In the genomic region with DNA sequence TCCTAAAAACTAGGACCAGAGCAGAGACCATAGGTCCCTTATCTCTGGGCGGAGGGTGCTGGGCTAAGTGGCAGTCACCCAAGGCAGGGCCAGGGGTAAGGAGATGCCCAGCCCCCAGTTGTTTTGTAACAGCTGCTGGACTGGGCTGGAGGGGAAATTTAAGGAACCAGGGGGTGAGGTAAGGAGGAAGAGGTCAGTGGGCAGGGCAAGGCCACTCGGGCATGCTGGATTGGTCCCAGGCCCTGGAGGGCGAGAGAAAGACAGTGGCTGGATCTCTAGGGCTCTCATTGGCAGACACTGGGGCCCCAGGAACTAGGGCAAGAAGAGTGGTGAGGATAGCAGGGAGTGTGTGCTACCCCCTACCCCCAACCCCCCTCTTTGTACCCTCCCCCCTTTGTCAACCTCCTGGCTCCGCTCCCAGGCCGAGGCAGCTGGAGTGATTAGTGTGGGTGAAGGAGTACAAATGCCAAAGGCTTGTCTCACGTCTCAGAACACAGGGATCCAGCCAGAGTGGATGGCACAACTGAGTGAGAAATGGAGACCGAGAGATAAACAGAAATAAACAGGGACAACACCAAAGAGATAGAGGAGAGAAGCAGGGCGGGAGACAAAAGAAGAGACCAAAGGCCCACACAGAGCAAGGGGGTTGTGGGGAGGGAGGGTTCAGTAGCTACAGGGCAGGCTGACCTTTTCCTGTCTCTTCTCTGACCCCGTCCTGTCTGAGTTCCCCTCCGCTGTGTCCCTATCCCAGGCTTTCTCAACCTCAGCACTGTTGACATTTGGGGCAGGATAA, we compare ENCODE assay signal across 8 cellular contexts. TPM values are rescaled to one million over a fixed set of nuclear protein-coding genes. Genes with fewer than 3 reads are reported as not detected.
DNase-seq lines count a peak whose midpoint lies in the region; ATAC-seq, FAIRE-seq and TF ChIP-seq lines count a peak whose summit lies in the region.

No MANE protein-coding gene starts in this region.

- BruUV-seq in MCF 10A (replicated peaks; lab: Mats Ljungman, UMichigan) = no TSS peak
- BruUV-seq in HepG2 (replicated peaks; lab: Mats Ljungman, UMichigan) = no TSS peak

- H3K27ac Mint-ChIP-seq in MCF 10A (ENCODE audit: low read depth, unreplicated experiment) = peak overlapping the region; percentile 97

- TF ChIP-seq EP300 in HepG2 (IDR thresholded peaks at IDR 0.05; ENCODE audit: low read depth in 2 of 2, low read length in 2 of 2) (no peak), HepG2 (CRISPR knock-in tag; IDR thresholded peaks at IDR 0.05; ENCODE audit: borderline replicate concordance) (no peak)

- no peak for TF ChIP-seq RAD21 in HepG2 (CRISPR knock-in tag; IDR thresholded peaks at IDR 0.05)

- TF ChIP-seq CTCF in MCF 10A (IDR thresholded peaks at IDR 0.05; ENCODE audit: unreplicated experiment) (no peak), HepG2 (CRISPR knock-in tag; IDR thresholded peaks at IDR 0.05) (no peak)

- no peaks in the 10 kb centered on the region for H4K20me1 ChIP-seq in HepG2 (ENCODE audit: insufficient read depth, low read length)

- FAIRE-seq in HepG2 (lab: Jason Lieb, UNC) = peak; percentile 15

- no peaks in the 10 kb centered on the region for H3K27me3 Mint-ChIP-seq in MCF 10A (ENCODE audit: insufficient read depth, unreplicated experiment)

- peak overlapping the region; percentile 92 for H2AFZ ChIP-seq in HepG2 (ENCODE audit: low read length)

- H3K9me3 ChIP-seq in HepG2 (ENCODE audit: low read length) = no peaks in the 10 kb centered on the region

- peak overlapping the region; percentile 81 for H3K4me2 ChIP-seq in HepG2 (ENCODE audit: low read depth, low read length)

- peak overlapping the region; percentile 52 for H3K4me3 Mint-ChIP-seq in MCF 10A (ENCODE audit: unreplicated experiment)

- H3K27ac ChIP-seq in HepG2 (ENCODE audit: extremely low read length, insufficient read depth, low read length) (no peak overlapping the region), temporal lobe (ENCODE audit: low read depth, low read length) (peak overlapping the region; percentile 88)

- in situ Hi-C loops in HepG2 (cut with HindIII; ENCODE audit: extremely low pct_ligation_motif_present, low pct_unique_long_range_greater_than_20kb) = no loop called here

- no peaks in the 10 kb centered on the region for H3K36me3 Mint-ChIP-seq in MCF 10A (ENCODE audit: insufficient read depth, unreplicated experiment)

- no peaks in the 10 kb centered on the region for H3K36me3 ChIP-seq in HepG2 (replicated peaks in 1 of 2; ENCODE audit: control insufficient read depth in 1 of 2, insufficient read depth in 2 of 2, low read length in 2 of 2)

- no peaks in the 10 kb centered on the region for H3K27me3 ChIP-seq in HepG2 (ENCODE audit: control insufficient read depth in 1 of 2, insufficient read depth in 2 of 2, low read length in 2 of 2)

- H3K4me3 ChIP-seq in HepG2 (replicated peaks in 1 of 3; ENCODE audit: insufficient read depth in 1 of 3, low read depth in 2 of 3, low read length in 3 of 3) = peak overlapping the region; percentile 33 to 63 (median 41)

- intact Hi-C loops in MCF 10A (cut with micrococcal nuclease) = no loop called here
- intact Hi-C loops in HepG2 (cut with micrococcal nuclease; ENCODE audit: unreplicated experiment) = no loop called here

- no peaks in the 10 kb centered on the region for H3K79me2 ChIP-seq in HepG2 (ENCODE audit: insufficient read depth, low read length)

- H3K4me1 Mint-ChIP-seq in MCF 10A (ENCODE audit: insufficient read depth, unreplicated experiment) = peaks cover 30% of the 10 kb centered on the region

- peak overlapping the region; percentile 37; the same call in 1 of the 2 replicates for H3K9ac ChIP-seq in HepG2 (ENCODE audit: insufficient read depth, low read depth, low read length)

- POLR2A ChIA-PET in MCF 10A (lab: Yijun Ruan, JAX) = interaction anchor here (0.6 to 2.9 kb wide), 3 partner anchors 21 to 54 kb away, joined by 4 to 14 read pairs (median 4); partner anchors contain the start of gene THRAP3
- POLR2A ChIA-PET in HepG2 (lab: Yijun Ruan, JAX) = interaction anchor here (1.1 kb wide), 1 partner anchor 47 kb away, joined by 4 read pairs; no protein-coding TSS in a partner anchor

- 1% methylated on average over 9 of the region's 10 CpGs for WGBS in HepG2 (ENCODE audit: low lambda C conversion rate)

- H3K9me3 Mint-ChIP-seq in MCF 10A (ENCODE audit: unreplicated experiment) = no peaks in the 10 kb centered on the region

- peaks cover 47% of the 10 kb centered on the region for H3K4me1 ChIP-seq in HepG2 (ENCODE audit: insufficient read depth, low read length)

- no peak for TF ChIP-seq POLR2A in HepG2 (IDR thresholded peaks at IDR 0.05; ENCODE audit: insufficient read depth in 1 of 2, low read depth in 2 of 2, low read length in 2 of 2)

- CTCF ChIA-PET in MCF 10A (lab: Yijun Ruan, JAX) = interaction anchor here (1.0 to 1.7 kb wide), 4 partner anchors 13 to 165 kb away, joined by 3 to 5 read pairs (median 4); no protein-coding TSS in a partner anchor
- CTCF ChIA-PET in HepG2 (lab: Yijun Ruan, JAX; ENCODE audit: low intra/inter-chr PET ratio, low total read pairs) = no interaction called here

- ATAC-seq in HepG2 (peak; percentile 75), GM21825 (IDR thresholded peaks at IDR 0.05; ENCODE audit: unreplicated experiment) (no peak)

- DNase-seq in NCI-H1105 (lab: John Stamatoyannopoulos, UW) (peak; percentile 56), MCF 10A (ENCODE audit: unreplicated experiment) (peak; percentile 75), HepG2 (ENCODE audit: low spot score) (no peak), NCI-H1436 treated with DMSO at 0.1 percent for 48 hours (lab: John Stamatoyannopoulos, UW) (no peak)
- no peak for DNase-seq in activated CD4-positive, alpha-beta T cell treated with anti-CD3 and anti-CD28 coated beads for 1 hour
- DNase-seq in activated naive CD4-positive, alpha-beta T cell treated with anti-CD3 and anti-CD28 coated beads, Interleukin-2, amount 50 U/mL, for 16 hours = no peak

RNA-seq across cellular contexts. Expression of gene THRAP3, which starts 20.5 kb away (rescaled TPM):
- total RNA-seq in MCF 10A (2022) = 92.2 and 116 TPM in 2 replicates
- total RNA-seq in HepG2 (2016; rRNA removed; fragmentation: Illumina TruSeq; extraction: Trizol) = 92.6 and 127 TPM in 2 replicates
- total RNA-seq in HepG2 (2016; cell fraction: cytosol; rRNA removed; fragmentation: Illumina TruSeq; extraction: Trizol; ENCODE audit: low read depth) = 4.4 and 4.8 TPM in 2 replicates
- 91.8 and 120 TPM in 2 replicates for total RNA-seq in HepG2 (2016; cell fraction: insoluble cytoplasmic fraction; rRNA removed; fragmentation: Illumina TruSeq; extraction: Trizol)
- total RNA-seq in HepG2 (2016; cell fraction: membrane; rRNA removed; fragmentation: Illumina TruSeq; extraction: Trizol) = 17.0 and 19.1 TPM in 2 replicates
- 65.3 and 66.9 TPM in 2 replicates for total RNA-seq in HepG2 (2016; cell fraction: nucleus; rRNA removed; fragmentation: Illumina TruSeq; extraction: Trizol)
- 45.0 and 48.3 TPM in 2 replicates for polyA plus RNA-seq in HepG2 (2011; rRNA removed)
- polyA plus RNA-seq in HepG2 (2011; cell fraction: cytosol; rRNA removed) = 24.6 and 36.8 TPM in 2 replicates
- polyA plus RNA-seq in HepG2 (2011; cell fraction: nucleus; rRNA removed) = 24.7 and 31.6 TPM in 2 replicates
- polyA plus RNA-seq in HepG2 (2012) = 42.6 and 51.5 TPM in 2 replicates
- 2.2 and 2.7 TPM in 2 replicates for polyA plus RNA-seq in HepG2 (2016; cell fraction: cytosol; fragmentation: Illumina TruSeq; extraction: Trizol; ENCODE audit: low read depth)
- 84.9 and 85.0 TPM in 2 replicates for polyA plus RNA-seq in HepG2 (2016; cell fraction: insoluble cytoplasmic fraction; fragmentation: Illumina TruSeq; extraction: Trizol; ENCODE audit: low read depth)
- polyA plus RNA-seq in HepG2 (2016; cell fraction: membrane; fragmentation: Illumina TruSeq; extraction: Trizol; ENCODE audit: low read depth) = 6.4 and 7.9 TPM in 2 replicates
- 72.6 and 82.4 TPM in 2 replicates for polyA plus RNA-seq in HepG2 (2016; cell fraction: nucleus; fragmentation: Illumina TruSeq; extraction: Trizol; ENCODE audit: insufficient read depth, low read depth)
- 52.7 and 91.8 TPM in 2 replicates for polyA minus RNA-seq in HepG2 (2011; rRNA and poly(A)+ RNA removed; ENCODE audit: low replicate concordance)
- 53.5 and 56.4 TPM in 2 replicates for polyA minus RNA-seq in HepG2 (2011; cell fraction: cytosol; rRNA and poly(A)+ RNA removed)
- polyA minus RNA-seq in HepG2 (2011; cell fraction: nucleus; rRNA and poly(A)+ RNA removed) = 36.8 and 66.3 TPM in 2 replicates
- 69.8 TPM for total RNA-seq in temporal lobe

RNA-seq across cellular contexts. Expression of gene MAP7D1, which starts 47.8 kb away (rescaled TPM):
- total RNA-seq in MCF 10A (2022) (131 and 170 TPM in 2 replicates), HepG2 (2016; rRNA removed; fragmentation: Illumina TruSeq; extraction: Trizol) (5.5 and 7.2 TPM in 2 replicates), temporal lobe (52.9 TPM)
- 2.9 and 3.9 TPM in 2 replicates for total RNA-seq in HepG2 (2016; cell fraction: cytosol; rRNA removed; fragmentation: Illumina TruSeq; extraction: Trizol; ENCODE audit: low read depth)
- 6.3 and 7.8 TPM in 2 replicates for total RNA-seq in HepG2 (2016; cell fraction: insoluble cytoplasmic fraction; rRNA removed; fragmentation: Illumina TruSeq; extraction: Trizol)
- 4.2 TPM in 2 replicates for total RNA-seq in HepG2 (2016; cell fraction: membrane; rRNA removed; fragmentation: Illumina TruSeq; extraction: Trizol)
- total RNA-seq in HepG2 (2016; cell fraction: nucleus; rRNA removed; fragmentation: Illumina TruSeq; extraction: Trizol) = 6.1 and 7.9 TPM in 2 replicates
- polyA plus RNA-seq in HepG2 (2011; rRNA removed) = 5.6 and 6.8 TPM in 2 replicates
- 4.7 and 5.2 TPM in 2 replicates for polyA plus RNA-seq in HepG2 (2011; cell fraction: cytosol; rRNA removed)
- polyA plus RNA-seq in HepG2 (2011; cell fraction: nucleus; rRNA removed) = 14.7 and 14.9 TPM in 2 replicates
- polyA plus RNA-seq in HepG2 (2012) = 7.7 and 14.1 TPM in 2 replicates
- polyA plus RNA-seq in HepG2 (2016; cell fraction: cytosol; fragmentation: Illumina TruSeq; extraction: Trizol; ENCODE audit: low read depth) = 1.7 and 2.4 TPM in 2 replicates
- polyA plus RNA-seq in HepG2 (2016; cell fraction: insoluble cytoplasmic fraction; fragmentation: Illumina TruSeq; extraction: Trizol; ENCODE audit: low read depth) = 14.2 and 15.7 TPM in 2 replicates
- 4.5 and 4.6 TPM in 2 replicates for polyA plus RNA-seq in HepG2 (2016; cell fraction: membrane; fragmentation: Illumina TruSeq; extraction: Trizol; ENCODE audit: low read depth)
- polyA plus RNA-seq in HepG2 (2016; cell fraction: nucleus; fragmentation: Illumina TruSeq; extraction: Trizol; ENCODE audit: insufficient read depth, low read depth) = 19.3 and 21.5 TPM in 2 replicates
- polyA minus RNA-seq in HepG2 (2011; rRNA and poly(A)+ RNA removed; ENCODE audit: low replicate concordance) = 8.3 and 16.3 TPM in 2 replicates
- 6.0 and 8.5 TPM in 2 replicates for polyA minus RNA-seq in HepG2 (2011; cell fraction: cytosol; rRNA and poly(A)+ RNA removed)
- polyA minus RNA-seq in HepG2 (2011; cell fraction: nucleus; rRNA and poly(A)+ RNA removed) = 4.0 and 7.2 TPM in 2 replicates

RNA-seq across cellular contexts. Expression of gene TRAPPC3, which starts 54.5 kb away (rescaled TPM):
- total RNA-seq in MCF 10A (2022) = 72.8 and 75.5 TPM in 2 replicates
- 62.4 and 66.7 TPM in 2 replicates for total RNA-seq in HepG2 (2016; rRNA removed; fragmentation: Illumina TruSeq; extraction: Trizol)
- 33.8 and 35.1 TPM in 2 replicates for total RNA-seq in HepG2 (2016; cell fraction: cytosol; rRNA removed; fragmentation: Illumina TruSeq; extraction: Trizol; ENCODE audit: low read depth)
- 67.4 and 70.9 TPM in 2 replicates for total RNA-seq in HepG2 (2016; cell fraction: insoluble cytoplasmic fraction; rRNA removed; fragmentation: Illumina TruSeq; extraction: Trizol)
- total RNA-seq in HepG2 (2016; cell fraction: membrane; rRNA removed; fragmentation: Illumina TruSeq; extraction: Trizol) = 51.3 and 59.4 TPM in 2 replicates
- 32.1 and 40.4 TPM in 2 replicates for total RNA-seq in HepG2 (2016; cell fraction: nucleus; rRNA removed; fragmentation: Illumina TruSeq; extraction: Trizol)
- 48.0 and 53.7 TPM in 2 replicates for polyA plus RNA-seq in HepG2 (2011; rRNA removed)
- polyA plus RNA-seq in HepG2 (2011; cell fraction: cytosol; rRNA removed) = 54.6 and 63.8 TPM in 2 replicates
- 23.5 and 23.9 TPM in 2 replicates for polyA plus RNA-seq in HepG2 (2011; cell fraction: nucleus; rRNA removed)
- polyA plus RNA-seq in HepG2 (2012) = 39.6 and 48.9 TPM in 2 replicates
- polyA plus RNA-seq in HepG2 (2016; cell fraction: cytosol; fragmentation: Illumina TruSeq; extraction: Trizol; ENCODE audit: low read depth) = 32.8 and 40.4 TPM in 2 replicates
- polyA plus RNA-seq in HepG2 (2016; cell fraction: insoluble cytoplasmic fraction; fragmentation: Illumina TruSeq; extraction: Trizol; ENCODE audit: low read depth) = 70.8 and 86.6 TPM in 2 replicates
- 45.9 and 53.3 TPM in 2 replicates for polyA plus RNA-seq in HepG2 (2016; cell fraction: membrane; fragmentation: Illumina TruSeq; extraction: Trizol; ENCODE audit: low read depth)
- polyA plus RNA-seq in HepG2 (2016; cell fraction: nucleus; fragmentation: Illumina TruSeq; extraction: Trizol; ENCODE audit: insufficient read depth, low read depth) = 58.4 and 69.5 TPM in 2 replicates
- 12.2 and 41.8 TPM in 2 replicates for polyA minus RNA-seq in HepG2 (2011; rRNA and poly(A)+ RNA removed; ENCODE audit: low replicate concordance)
- 16.1 and 26.3 TPM in 2 replicates for polyA minus RNA-seq in HepG2 (2011; cell fraction: cytosol; rRNA and poly(A)+ RNA removed)
- polyA minus RNA-seq in HepG2 (2011; cell fraction: nucleus; rRNA and poly(A)+ RNA removed) = 10.3 and 14.2 TPM in 2 replicates
- total RNA-seq in temporal lobe = 40.8 TPM

Comparison
In these comparisons a context has a peak if more than half of its experiments do, and no peak if none do; other contexts are left out.
1. DNase-seq: peak in NCI-H1105 (single experiment) and MCF 10A (single experiment); none in HepG2 (single experiment), activated CD4-positive, alpha-beta T cell treated with anti-CD3 and anti-CD28 coated beads for 1 hour (single experiment), NCI-H1436 treated with DMSO at 0.1 percent for 48 hours (single experiment) and activated naive CD4-positive, alpha-beta T cell treated with anti-CD3 and anti-CD28 coated beads, Interleukin-2, amount 50 U/mL, for 16 hours (single experiment).